Comparison of ENCODE assay signal across 1 cellular context in genomic region chr20:32652739-32653526, GRCh38.
TF ChIP-seq lines count a peak whose summit lies in the region.

No MANE protein-coding gene starts in this region.

TF ChIP-seq in HepG2, 621 proteins besides CTCF, POLR2A, EP300 and RAD21 (continued from another document and continues in another):
- TF ChIP-seq ZBTB40 (IDR thresholded peaks at IDR 0.05) (no peak), ZBTB40 (CRISPR knock-in tag; IDR thresholded peaks at IDR 0.05) (peak; percentile 54; the same call in 1 of the 2 replicates), IRF2 (CRISPR knock-in tag; IDR thresholded peaks at IDR 0.05) (peak; percentile 94), ZFYVE20 (CRISPR knock-in tag; IDR thresholded peaks at IDR 0.05; ENCODE audit: borderline replicate concordance, low read depth) (no peak), CCDC6 (CRISPR knock-in tag; IDR thresholded peaks at IDR 0.05) (peak; percentile 39; the same call in 1 of the 2 replicates), HIC2 (CRISPR knock-in tag; IDR thresholded peaks at IDR 0.05; ENCODE audit: low read depth) (peak; percentile 80; the same call in 1 of the 2 replicates), ZNF800 (CRISPR knock-in tag; IDR thresholded peaks at IDR 0.05) (peak; percentile 95), ZNF83 (CRISPR knock-in tag; IDR thresholded peaks at IDR 0.05; ENCODE audit: borderline replicate concordance) (peak; percentile 9; the same call in 1 of the 2 replicates), ZNF280B (CRISPR knock-in tag; IDR thresholded peaks at IDR 0.05; ENCODE audit: borderline replicate concordance) (peak; percentile 85; the same call in 1 of the 2 replicates), E2F2 (CRISPR knock-in tag; IDR thresholded peaks at IDR 0.05; ENCODE audit: borderline replicate concordance) (0 out of 2 replicates have a peak, but pooled peaks have one; percentile 31), SRSF1 (optimal IDR thresholded peaks at IDR 0.05; ENCODE audit: low read depth, low read length) (no peak), ISL2 (CRISPR knock-in tag; IDR thresholded peaks at IDR 0.05) (peak; percentile 76), RXRA (CRISPR knock-in tag; IDR thresholded peaks at IDR 0.05) (peak; percentile 97), ZBTB4 (CRISPR knock-in tag; IDR thresholded peaks at IDR 0.05; ENCODE audit: borderline replicate concordance) (peak; percentile 88; the same call in 1 of the 2 replicates), ZNF20 (CRISPR knock-in tag; IDR thresholded peaks at IDR 0.05) (no peak), MTA3 (CRISPR knock-in tag; IDR thresholded peaks at IDR 0.05) (no peak), ZNF256 (CRISPR knock-in tag; conservative IDR thresholded peaks at IDR 0.05) (peak; percentile 85; the same call in 1 of the 2 replicates), CERS6 (CRISPR knock-in tag; IDR thresholded peaks at IDR 0.05) (no peak; the same call in 1 of the 2 replicates), THYN1 (CRISPR knock-in tag; IDR thresholded peaks at IDR 0.05; ENCODE audit: borderline replicate concordance, low read depth) (no peak), ZNF792 (CRISPR knock-in tag; IDR thresholded peaks at IDR 0.05) (peak; percentile 93), ZNF75D (CRISPR knock-in tag; IDR thresholded peaks at IDR 0.05; ENCODE audit: borderline replicate concordance) (no peak), PHF20 (CRISPR knock-in tag; IDR thresholded peaks at IDR 0.05) (peak; percentile 46; the same call in 1 of the 2 replicates), FOXO4 (CRISPR knock-in tag; conservative IDR thresholded peaks at IDR 0.05) (no peak), AKAP8 (CRISPR knock-in tag; IDR thresholded peaks at IDR 0.05) (peak; percentile 78; the same call in 1 of the 2 replicates), GPN1 (CRISPR knock-in tag; IDR thresholded peaks at IDR 0.05; ENCODE audit: borderline replicate concordance) (peak; percentile 32; the same call in 1 of the 2 replicates), TFAP4 (IDR thresholded peaks at IDR 0.05; ENCODE audit: borderline replicate concordance, low read depth) (peak; percentile 68; the same call in 1 of the 2 replicates), ZNF605 (CRISPR knock-in tag; IDR thresholded peaks at IDR 0.05) (peak; percentile 78), MAX (IDR thresholded peaks at IDR 0.05) (no peak), ZNF446 (CRISPR knock-in tag; IDR thresholded peaks at IDR 0.05) (no peak)
